In genomic region chr5:103151156-103151555, GRCh38 we compare ENCODE assay signal across 35 cellular contexts.
"Had no signal": no experiment of that assay in that cellular context is flagged by ENCODE, and none has a peak within 500 bp of the region (broad histone marks: within the 10 kb centered on the region; RNA-seq: fewer than 3 reads in every experiment).

No MANE protein-coding gene starts in this region.

- DNase-seq: activated B cell treated with CpG ODN at 0.5 μM for 24 hours; activated CD4-positive, alpha-beta memory T cell treated with anti-CD3 and anti-CD28 coated beads for 36 hours; activated CD4-positive, alpha-beta T cell treated with anti-CD3 and anti-CD28 coated beads for 4 hours; activated CD4-positive, alpha-beta T cell treated with anti-CD3 and anti-CD28 coated beads, Interleukin-2, amount 10 ng/mL, durations not matched to agents 24 days and 14 days; activated CD4-positive, alpha-beta T cell treated with anti-CD3 and anti-CD28 coated beads, Interleukin-2, amount 50 U/mL, for 1 hour; activated CD4-positive, alpha-beta T cell treated with anti-CD3 and anti-CD28 coated beads, Interleukin-2, amount 50 U/mL, for 4 hours; activated CD4-positive, CD25-positive, alpha-beta regulatory T cell treated with anti-CD3 and anti-CD28 coated beads, Interleukin-2, amount 50 U/mL, for 72 hours; activated CD8-positive, alpha-beta memory T cell treated with anti-CD3 and anti-CD28 coated beads, Interleukin-2, amount 50 U/mL, for 48 hours; activated CD8-positive, alpha-beta T cell treated with anti-CD3 and anti-CD28 coated beads for 36 hours; activated effector memory CD4-positive, alpha-beta T cell treated with Interleukin-2 at 50 U/mL for 16 hours; activated gamma-delta T cell; activated naive CD4-positive, alpha-beta T cell treated with anti-CD3 and anti-CD28 coated beads, Interleukin-2, amount 10 ng/mL, durations not matched to agents 7 days and 5 days; activated naive CD4-positive, alpha-beta T cell treated with Interleukin-2 at 50 U/mL for 16 hours; activated naive CD8-positive, alpha-beta T cell treated with anti-CD3 and anti-CD28 coated beads, Interleukin-2, amount 10 ng/mL, durations not matched to agents 7 days and 5 days; activated naive CD8-positive, alpha-beta T cell treated with anti-CD3 and anti-CD28 coated beads, Interleukin-2, amount 50 U/mL, for 24 hours; activated T-cell treated with anti-CD3 and anti-CD28 coated beads, Interleukin-2, amount 50 U/mL, for 24 hours; activated T-cell treated with anti-CD3 and anti-CD28 coated beads, Interleukin-2, amount 50 U/mL, for 48 hours; amygdala; anterior cingulate cortex; caudate nucleus; cerebellar nuclear complex; T-helper 2 cell; T-helper 9 cell had no signal

- H3K27me3 Mint-ChIP-seq: activated B cell treated with CpG ODN at 0.5 μM for 24 hours; activated CD4-positive, alpha-beta memory T cell treated with anti-CD3 and anti-CD28 coated beads for 36 hours; activated CD4-positive, alpha-beta T cell treated with anti-CD3 and anti-CD28 coated beads, Interleukin-2, amount 10 ng/mL, durations not matched to agents 24 days and 14 days; activated CD8-positive, alpha-beta T cell treated with anti-CD3 and anti-CD28 coated beads for 36 hours; activated naive CD4-positive, alpha-beta T cell treated with anti-CD3 and anti-CD28 coated beads, Interleukin-2, amount 10 ng/mL, durations not matched to agents 7 days and 5 days; activated naive CD4-positive, alpha-beta T cell treated with anti-CD3 and anti-CD28 coated beads, Interleukin-2, amount 50 U/mL, for 24 hours; activated naive CD8-positive, alpha-beta T cell; activated naive CD8-positive, alpha-beta T cell treated with anti-CD3 and anti-CD28 coated beads, Interleukin-2, amount 10 ng/mL, durations not matched to agents 7 days and 5 days; activated naive CD8-positive, alpha-beta T cell treated with anti-CD3 and anti-CD28 coated beads, Interleukin-2, amount 50 U/mL, for 24 hours; activated T-cell treated with anti-CD3 and anti-CD28 coated beads, Interleukin-2, amount 50 U/mL, for 24 hours; brain; central memory CD8-positive, alpha-beta T cell had no signal

- H3K27me3 ChIP-seq: ascending aorta, cardiac muscle cell had no signal

- ATAC-seq: activated CD8-positive, alpha-beta T cell treated with anti-CD3 and anti-CD28 coated beads for 36 hours; activated naive CD8-positive, alpha-beta T cell treated with anti-CD3 and anti-CD28 coated beads, Interleukin-2, amount 50 U/mL, for 24 hours had no signal

- H3K9me3 ChIP-seq: ascending aorta had no signal

- H3K27ac Mint-ChIP-seq: activated B cell treated with CpG ODN at 0.5 μM for 24 hours; activated CD4-positive, alpha-beta memory T cell treated with anti-CD3 and anti-CD28 coated beads for 36 hours; activated CD4-positive, alpha-beta T cell treated with anti-CD3 and anti-CD28 coated beads, Interleukin-2, amount 10 ng/mL, durations not matched to agents 24 days and 14 days; activated CD8-positive, alpha-beta T cell treated with anti-CD3 and anti-CD28 coated beads for 36 hours; activated naive CD4-positive, alpha-beta T cell treated with anti-CD3 and anti-CD28 coated beads, Interleukin-2, amount 10 ng/mL, durations not matched to agents 7 days and 5 days; activated naive CD4-positive, alpha-beta T cell treated with anti-CD3 and anti-CD28 coated beads, Interleukin-2, amount 50 U/mL, for 24 hours; activated naive CD8-positive, alpha-beta T cell; activated naive CD8-positive, alpha-beta T cell treated with anti-CD3 and anti-CD28 coated beads, Interleukin-2, amount 10 ng/mL, durations not matched to agents 7 days and 5 days; activated naive CD8-positive, alpha-beta T cell treated with anti-CD3 and anti-CD28 coated beads, Interleukin-2, amount 50 U/mL, for 24 hours; activated T-cell treated with anti-CD3 and anti-CD28 coated beads, Interleukin-2, amount 50 U/mL, for 24 hours; activated T-helper 2 cell treated with anti-CD3 and anti-CD28 coated beads, Interferon-gamma antibody, Interleukin-2, Interleukin-4, amounts not matched to agents 10 μg/mL and 5 μg/mL and 100 μg/mL, durations not matched to agents 14 hours and 24 hours and 36 hours; brain; T-helper 1 cell treated with Interleukin-12 subunit alpha and Interleukin-12 subunit beta and Interleukin-4 antibody, amounts not matched to agents 30 μg/mL and 1 μg/mL, for 36 hours; T-helper 2 cell treated with Interferon-gamma antibody and Interleukin-4, amounts not matched to agents 5 μg/mL and 100 μg/mL, for 36 hours had no signal

- H3K9me3 Mint-ChIP-seq: activated B cell treated with CpG ODN at 0.5 μM for 24 hours; activated CD4-positive, alpha-beta memory T cell treated with anti-CD3 and anti-CD28 coated beads for 36 hours; activated CD4-positive, alpha-beta T cell treated with anti-CD3 and anti-CD28 coated beads, Interleukin-2, amount 10 ng/mL, durations not matched to agents 24 days and 14 days; activated CD8-positive, alpha-beta T cell treated with anti-CD3 and anti-CD28 coated beads for 36 hours; activated naive CD4-positive, alpha-beta T cell treated with anti-CD3 and anti-CD28 coated beads, Interleukin-2, amount 10 ng/mL, durations not matched to agents 7 days and 5 days; activated naive CD4-positive, alpha-beta T cell treated with anti-CD3 and anti-CD28 coated beads, Interleukin-2, amount 50 U/mL, for 24 hours; activated naive CD8-positive, alpha-beta T cell treated with anti-CD3 and anti-CD28 coated beads, Interleukin-2, amount 10 ng/mL, durations not matched to agents 7 days and 5 days; activated naive CD8-positive, alpha-beta T cell treated with anti-CD3 and anti-CD28 coated beads, Interleukin-2, amount 50 U/mL, for 24 hours; activated T-cell treated with anti-CD3 and anti-CD28 coated beads, Interleukin-2, amount 50 U/mL, for 24 hours; activated T-helper 2 cell treated with anti-CD3 and anti-CD28 coated beads, Interferon-gamma antibody, Interleukin-2, Interleukin-4, amounts not matched to agents 10 μg/mL and 5 μg/mL and 100 μg/mL, durations not matched to agents 14 hours and 24 hours and 36 hours; brain; central memory CD8-positive, alpha-beta T cell; T-helper 1 cell treated with Interleukin-12 subunit alpha and Interleukin-12 subunit beta and Interleukin-4 antibody, amounts not matched to agents 30 μg/mL and 1 μg/mL, for 36 hours; T-helper 2 cell treated with Interferon-gamma antibody and Interleukin-4, amounts not matched to agents 5 μg/mL and 100 μg/mL, for 36 hours had no signal

- H3K4me3 Mint-ChIP-seq: activated B cell treated with CpG ODN at 0.5 μM for 24 hours; activated CD4-positive, alpha-beta memory T cell treated with anti-CD3 and anti-CD28 coated beads for 36 hours; activated CD4-positive, alpha-beta T cell treated with anti-CD3 and anti-CD28 coated beads, Interleukin-2, amount 10 ng/mL, durations not matched to agents 24 days and 14 days; activated CD8-positive, alpha-beta T cell treated with anti-CD3 and anti-CD28 coated beads for 36 hours; activated naive CD4-positive, alpha-beta T cell treated with anti-CD3 and anti-CD28 coated beads, Interleukin-2, amount 10 ng/mL, durations not matched to agents 7 days and 5 days; activated naive CD4-positive, alpha-beta T cell treated with anti-CD3 and anti-CD28 coated beads, Interleukin-2, amount 50 U/mL, for 24 hours; activated naive CD8-positive, alpha-beta T cell; activated naive CD8-positive, alpha-beta T cell treated with anti-CD3 and anti-CD28 coated beads, Interleukin-2, amount 10 ng/mL, durations not matched to agents 7 days and 5 days; activated naive CD8-positive, alpha-beta T cell treated with anti-CD3 and anti-CD28 coated beads, Interleukin-2, amount 50 U/mL, for 24 hours; activated T-cell treated with anti-CD3 and anti-CD28 coated beads, Interleukin-2, amount 50 U/mL, for 24 hours; brain; central memory CD8-positive, alpha-beta T cell; T-helper 1 cell treated with Interleukin-12 subunit alpha and Interleukin-12 subunit beta and Interleukin-4 antibody, amounts not matched to agents 30 μg/mL and 1 μg/mL, for 36 hours; T-helper 2 cell treated with Interferon-gamma antibody and Interleukin-4, amounts not matched to agents 5 μg/mL and 100 μg/mL, for 36 hours had no signal

- H3K27ac ChIP-seq: ascending aorta, cardiac muscle cell, VCaP had no signal

- FAIRE-seq: bronchial epithelial cell, TTC549 had no signal

- H3K4me3 ChIP-seq: ascending aorta, cardiac muscle cell had no signal

- H3K36me3 Mint-ChIP-seq: activated naive CD4-positive, alpha-beta T cell treated with anti-CD3 and anti-CD28 coated beads, Interleukin-2, amount 50 U/mL, for 24 hours had no signal

- H3K4me1 ChIP-seq: ascending aorta had no signal

- H3K4me1 Mint-ChIP-seq: activated B cell treated with CpG ODN at 0.5 μM for 24 hours; activated CD4-positive, alpha-beta T cell treated with anti-CD3 and anti-CD28 coated beads, Interleukin-2, amount 10 ng/mL, durations not matched to agents 24 days and 14 days; activated naive CD4-positive, alpha-beta T cell treated with anti-CD3 and anti-CD28 coated beads, Interleukin-2, amount 10 ng/mL, durations not matched to agents 7 days and 5 days; activated naive CD4-positive, alpha-beta T cell treated with anti-CD3 and anti-CD28 coated beads, Interleukin-2, amount 50 U/mL, for 24 hours; activated naive CD8-positive, alpha-beta T cell treated with anti-CD3 and anti-CD28 coated beads, Interleukin-2, amount 10 ng/mL, durations not matched to agents 7 days and 5 days; activated naive CD8-positive, alpha-beta T cell treated with anti-CD3 and anti-CD28 coated beads, Interleukin-2, amount 50 U/mL, for 24 hours; brain; central memory CD8-positive, alpha-beta T cell had no signal
